In genomic region chr16:79599837-79600635, GRCh38 we compare ENCODE assay signal across 8 cellular contexts. TPM values are rescaled to one million over a fixed set of nuclear protein-coding genes. Genes with fewer than 3 reads are reported as not detected.
DNase-seq lines count a peak whose midpoint lies in the region; ATAC-seq and TF ChIP-seq lines count a peak whose summit lies in the region.

No MANE protein-coding gene starts in this region.

- no peaks in the 10 kb centered on the region for H3K36me3 ChIP-seq in uterus

- no peaks in the 10 kb centered on the region for H3K36me3 Mint-ChIP-seq in natural killer cell

- H3K4me3 Mint-ChIP-seq in natural killer cell: peak overlapping the region; percentile 99

- no peaks in the 10 kb centered on the region for H3K4me1 ChIP-seq in uterus

- peak overlapping the region; percentile 89 to 96 for H3K27ac Mint-ChIP-seq in natural killer cell

- no peaks in the 10 kb centered on the region for H3K9me3 ChIP-seq in uterus

- no peaks in the 10 kb centered on the region for H3K9me3 Mint-ChIP-seq in natural killer cell

- peaks cover 46 to 49% of the 10 kb centered on the region in 2 donors for H3K4me1 Mint-ChIP-seq in natural killer cell

- intact Hi-C loops in natural killer cell (cut with micrococcal nuclease) (loop anchor here (1.0 to 10.0 kb wide), 7 partner anchors 215 to 1465 kb away; no protein-coding TSS in a partner anchor), uterus (cut with DNase I; ENCODE audit: low total_unique reads) (no loop called here)

- DNase-seq in NCI-H2227 treated with DMSO at 0.1 percent for 48 hours (lab: John Stamatoyannopoulos, UW) (peak; percentile 63), fibroblast of pulmonary artery (ENCODE audit: low read depth) (peak; percentile 29), natural killer cell (peak; percentile 60), uterus (peak; percentile 69 to 72)
- DNase-seq in activated T-helper 9 cell treated with anti-CD3 and anti-CD28 coated beads, Interleukin-2, amount 50 U/mL, for 16 hours (ENCODE audit: low read depth): peak; percentile 38
- no peak for DNase-seq in NK-92 treated with Interleukin-12 subunit alpha and Interleukin-12 subunit beta, amount 100 ng/mL, for 24 hours (lab: John Stamatoyannopoulos, UW)

- TF ChIP-seq CTCF in 22Rv1 (IDR thresholded peaks at IDR 0.05) (no peak), fibroblast of pulmonary artery (IDR thresholded peaks at IDR 0.05; ENCODE audit: low read length, missing control alignments) (no peak), natural killer cell (IDR thresholded peaks at IDR 0.05) (no peak), uterus (IDR thresholded peaks at IDR 0.05) (no peak)

- H3K27me3 ChIP-seq in uterus: no peaks in the 10 kb centered on the region

- H3K27ac ChIP-seq in 22Rv1: peak overlapping the region; percentile 39
- peak overlapping the region; percentile 98 to 99 for H3K27ac ChIP-seq in uterus

- H3K4me3 ChIP-seq in fibroblast of pulmonary artery (replicated peaks; ENCODE audit: low read depth, low read length) (peak overlapping the region; percentile 45), uterus (peak overlapping the region; percentile 82 to 90)

- peak; percentile 60 for ATAC-seq in GM18867 (IDR thresholded peaks at IDR 0.05; ENCODE audit: unreplicated experiment)
- peak; percentile 53 to 68 (median 55) for ATAC-seq in natural killer cell

- peaks cover 0 to 7% of the 10 kb centered on the region in 2 donors for H3K27me3 Mint-ChIP-seq in natural killer cell (ENCODE audit: low read depth in 2 of 2)

- TF ChIP-seq POLR2A in uterus (IDR thresholded peaks at IDR 0.05): peak in 1 of 2 donors; percentile 34

RNA-seq across cellular contexts. Expression of gene MAF, which starts 0.5 kb away (rescaled TPM):
- total RNA-seq in natural killer cell (10 to 100 TPM; 24.0 to 50.1 (median 27.1) TPM), uterus (10 to 100 TPM; 11.0 to 92.6 (median 26.3) TPM)
